In the genomic region with DNA sequence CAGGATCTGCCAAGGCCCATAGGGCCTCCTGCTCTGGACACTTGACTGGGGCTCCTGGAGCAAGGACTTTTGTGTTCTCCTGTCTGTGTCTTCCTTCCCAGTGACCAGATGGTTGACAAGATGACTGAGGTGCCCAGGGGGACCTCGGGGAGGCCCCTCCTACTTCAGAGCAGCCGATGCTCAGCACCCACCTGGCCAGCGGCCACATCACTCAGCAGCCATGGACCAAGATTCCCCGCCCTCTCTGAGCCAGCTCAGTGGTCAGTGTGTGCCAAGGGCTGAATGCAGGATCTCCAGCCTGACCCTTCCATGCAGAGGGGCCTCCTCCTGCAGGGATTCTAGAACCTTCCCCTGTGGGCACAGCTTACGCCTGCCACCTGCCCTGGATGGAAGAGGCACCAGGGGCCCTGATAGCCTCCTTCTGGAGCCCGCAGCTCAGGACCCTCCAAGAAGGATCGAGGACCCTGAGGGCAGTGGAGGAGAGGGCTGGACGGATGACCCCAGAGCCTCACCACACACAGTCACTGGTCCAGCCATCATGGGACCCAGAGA, we compare ENCODE assay signal across 25 cellular contexts.
"Had no signal": no experiment of that assay in that cellular context is flagged by ENCODE, and none has a peak within 500 bp of the region (broad histone marks: within the 10 kb centered on the region; RNA-seq: fewer than 3 reads in every experiment).

No MANE protein-coding gene starts in this region.

- H3K4me3 Mint-ChIP-seq: activated CD4-positive, alpha-beta memory T cell treated with anti-CD3 and anti-CD28 coated beads for 36 hours; activated CD4-positive, alpha-beta T cell treated with anti-CD3 and anti-CD28 coated beads, Interleukin-2, amount 10 ng/mL, durations not matched to agents 24 days and 14 days; activated T-cell treated with anti-CD3 and anti-CD28 coated beads, Interleukin-2, amount 50 U/mL, for 24 hours; natural killer cell; stimulated activated naive B cell treated with anti-CD40 and anti-IgM and Interleukin-4, amounts not matched to agents 10 μg/mL and 1 μg/mL and 100 μg/mL, for 72 hours had no signal

- H3K4me3 ChIP-seq: breast epithelium, colonic mucosa, heart left ventricle, lower lobe of right lung, suprapubic skin, tibial nerve had no signal

- H3K27me3 Mint-ChIP-seq: activated CD4-positive, alpha-beta T cell treated with anti-CD3 and anti-CD28 coated beads, Interleukin-2, amount 10 ng/mL, durations not matched to agents 24 days and 14 days had no signal

- H3K4me1 Mint-ChIP-seq: activated CD4-positive, alpha-beta T cell treated with anti-CD3 and anti-CD28 coated beads, Interleukin-2, amount 10 ng/mL, durations not matched to agents 24 days and 14 days; natural killer cell; stimulated activated naive B cell treated with anti-CD40 and anti-IgM and Interleukin-4, amounts not matched to agents 10 μg/mL and 1 μg/mL and 100 μg/mL, for 72 hours had no signal

- ATAC-seq: activated naive CD4-positive, alpha-beta T cell treated with anti-CD3 and anti-CD28 coated beads, Interleukin-2, amount 50 U/mL, for 72 hours; left lobe of liver; lower lobe of right lung; natural killer cell; stimulated activated naive B cell treated with anti-CD40 and anti-IgM and Interleukin-4, amounts not matched to agents 10 μg/mL and 1 μg/mL and 100 μg/mL, for 72 hours had no signal

- H3K9me3 Mint-ChIP-seq: activated CD4-positive, alpha-beta T cell treated with anti-CD3 and anti-CD28 coated beads, Interleukin-2, amount 10 ng/mL, durations not matched to agents 24 days and 14 days; natural killer cell had no signal

- DNase-seq: activated CD4-positive, alpha-beta memory T cell treated with anti-CD3 and anti-CD28 coated beads for 36 hours; activated CD4-positive, alpha-beta T cell treated with anti-CD3 and anti-CD28 coated beads, Interleukin-2, amount 10 ng/mL, durations not matched to agents 24 days and 14 days; activated CD4-positive, CD25-positive, alpha-beta regulatory T cell treated with anti-CD3 and anti-CD28 coated beads, Interleukin-2, amount 50 U/mL, for 72 hours; activated CD8-positive, alpha-beta memory T cell treated with anti-CD3 and anti-CD28 coated beads, Interleukin-2, amount 50 U/mL, for 48 hours; activated T-cell treated with anti-CD3 and anti-CD28 coated beads, Interleukin-2, amount 50 U/mL, for 24 hours; central memory CD4-positive, alpha-beta T cell; colonic mucosa; effector CD8-positive, alpha-beta T cell; hypothalamus; lower lobe of right lung; mesenchymal stem cell; natural killer cell; retina; stimulated activated CD4-positive, alpha-beta T cell treated with anti-CD3 and anti-CD28 coated beads, Interleukin-15, amount 100 ng/mL, for 24 hours; stimulated activated CD4-positive, alpha-beta T cell treated with anti-CD3 and anti-CD28 coated beads, Interleukin-2, amount 100 ng/mL, for 24 hours; stimulated activated naive B cell treated with anti-CD40 and anti-IgM and Interleukin-4, amounts not matched to agents 10 μg/mL and 1 μg/mL and 100 μg/mL, for 72 hours; T-helper 2 cell had no signal

- H3K36me3 ChIP-seq: breast epithelium, colonic mucosa, heart left ventricle, lower lobe of right lung, suprapubic skin, tibial nerve had no signal

- H3K27ac ChIP-seq: breast epithelium, colonic mucosa, epithelial cell of prostate, heart left ventricle, lower lobe of right lung, suprapubic skin, tibial nerve had no signal

- H3K27me3 ChIP-seq: colonic mucosa, tibial nerve had no signal

- H3K4me1 ChIP-seq: breast epithelium, colonic mucosa, lower lobe of right lung, suprapubic skin, tibial nerve had no signal

- H3K36me3 Mint-ChIP-seq: activated CD4-positive, alpha-beta memory T cell treated with anti-CD3 and anti-CD28 coated beads for 36 hours; activated naive CD4-positive, alpha-beta T cell treated with anti-CD3 and anti-CD28 coated beads, Interleukin-2, amount 50 U/mL, for 72 hours; natural killer cell had no signal

- H3K27ac Mint-ChIP-seq: activated CD4-positive, alpha-beta memory T cell treated with anti-CD3 and anti-CD28 coated beads for 36 hours; activated CD4-positive, alpha-beta T cell treated with anti-CD3 and anti-CD28 coated beads, Interleukin-2, amount 10 ng/mL, durations not matched to agents 24 days and 14 days; activated naive CD4-positive, alpha-beta T cell treated with anti-CD3 and anti-CD28 coated beads, Interleukin-2, amount 50 U/mL, for 72 hours; activated T-cell treated with anti-CD3 and anti-CD28 coated beads, Interleukin-2, amount 50 U/mL, for 24 hours; natural killer cell; progenitor cell of endocrine pancreas; stimulated activated naive B cell treated with anti-CD40 and anti-IgM and Interleukin-4, amounts not matched to agents 10 μg/mL and 1 μg/mL and 100 μg/mL, for 72 hours had no signal

- H3K9me3 ChIP-seq: colonic mucosa had no signal
